8 cellular contexts compared by ENCODE assay signal in genomic region chr3:197626404-197627159, GRCh38.
DNase-seq lines count a peak whose midpoint lies in the region; ATAC-seq and TF ChIP-seq lines count a peak whose summit lies in the region.
"Not testable (repeated sequence)": the region's sequence is repeated elsewhere in the genome, so short reads cannot be mapped to it uniquely, and the experiment has no call there.

No MANE protein-coding gene starts in this region.

- ATAC-seq in upper lobe of right lung, result peak; percentile 54

- not testable (repeated sequence) for H4K20me1 ChIP-seq in Loucy (ENCODE audit: insufficient read depth, low read length, poor library complexity, severe bottlenecking)

- DNase-seq in GM12864 (ENCODE audit: low read depth); HFF-Myc (ENCODE audit: extremely low read depth, low read depth); activated T-cell treated with anti-CD3 and anti-CD28 coated beads, Interleukin-2, amount 50 U/mL, for 24 hours; upper lobe of right lung: not testable (repeated sequence)

- peak overlapping the region; percentile 85 for H3K27ac Mint-ChIP-seq in activated T-cell treated with anti-CD3 and anti-CD28 coated beads, Interleukin-2, amount 50 U/mL, for 24 hours

- not testable (repeated sequence) for H3K4me1 ChIP-seq in Loucy (ENCODE audit: insufficient read depth, low read length, poor library complexity, severe bottlenecking); ectodermal cell (ENCODE audit: control insufficient read depth, insufficient read depth, low read length); neutrophil (ENCODE audit: control insufficient read depth in 1 of 2, insufficient read depth in 1 of 2, low read depth in 1 of 2, low read length in 1 of 2); upper lobe of right lung

- intact Hi-C loops in upper lobe of right lung (cut with DNase I), result not testable (repeated sequence)

- not testable (repeated sequence) for H3K9me2 ChIP-seq in Loucy (replicated peaks; ENCODE audit: low read depth, low read length)

- H3K9me3 Mint-ChIP-seq in activated T-cell treated with anti-CD3 and anti-CD28 coated beads, Interleukin-2, amount 50 U/mL, for 24 hours, result not testable (repeated sequence)

- H3K4me3 ChIP-seq in GM12864 (ENCODE audit: low read depth, low read length) (peak overlapping the region; percentile 61), HFF-Myc (replicated peaks; ENCODE audit: low read depth, low read length) (peak overlapping the region; percentile 53), Loucy (ENCODE audit: low read length, poor library complexity, severe bottlenecking) (peak overlapping the region; percentile 32), ectodermal cell (ENCODE audit: insufficient read depth, low read depth, low read length) (peak overlapping the region; percentile 56), iPS-18c (ENCODE audit: insufficient read depth, low read depth, low read length) (peak overlapping the region; percentile 34; the same call in 1 of the 2 replicates), neutrophil (ENCODE audit: low read depth in 1 of 2, low read length in 1 of 2) (peak overlapping the region; percentile 40 to 82), upper lobe of right lung (peak overlapping the region; percentile 45)

- not testable (repeated sequence) for TF ChIP-seq CTCF in GM12864 (IDR thresholded peaks at IDR 0.05; ENCODE audit: low read depth, low read length, missing control alignments); HFF-Myc (IDR thresholded peaks at IDR 0.05; ENCODE audit: low read depth, low read length, missing control alignments); Loucy (conservative IDR thresholded peaks at IDR 0.05; ENCODE audit: low read length); neutrophil (IDR thresholded peaks at IDR 0.05); upper lobe of right lung (IDR thresholded peaks at IDR 0.05)

- not testable (repeated sequence) for H3K4me1 Mint-ChIP-seq in activated T-cell treated with anti-CD3 and anti-CD28 coated beads, Interleukin-2, amount 50 U/mL, for 24 hours (ENCODE audit: low read depth)

- not testable (repeated sequence) for H3K27me3 Mint-ChIP-seq in activated T-cell treated with anti-CD3 and anti-CD28 coated beads, Interleukin-2, amount 50 U/mL, for 24 hours

- 0 to 1% methylated on average over 4 of the region's 18 CpGs for WGBS in ectodermal cell, 2 experiments

- H3K27me3 ChIP-seq in Loucy (ENCODE audit: insufficient read depth, low read length, poor library complexity, severe bottlenecking); ectodermal cell (ENCODE audit: control insufficient read depth, insufficient read depth, low read length, poor library complexity, severe bottlenecking); neutrophil; upper lobe of right lung: not testable (repeated sequence)

- H3K36me3 Mint-ChIP-seq in activated T-cell treated with anti-CD3 and anti-CD28 coated beads, Interleukin-2, amount 50 U/mL, for 24 hours (ENCODE audit: low read depth), result not testable (repeated sequence)

- not testable (repeated sequence) for H3K36me3 ChIP-seq in Loucy (ENCODE audit: insufficient read depth, low read length); ectodermal cell (ENCODE audit: control insufficient read depth, insufficient read depth, low read length); neutrophil; upper lobe of right lung

- not testable (repeated sequence) for H3K4me2 ChIP-seq in Loucy (ENCODE audit: low read depth, low read length, poor library complexity, severe bottlenecking)

- not testable (repeated sequence) for H3K9me3 ChIP-seq in Loucy (ENCODE audit: insufficient read depth, low read depth, low read length); ectodermal cell (ENCODE audit: control insufficient read depth, low read length); iPS-18c (ENCODE audit: control insufficient read depth, insufficient read depth, low read length); neutrophil; upper lobe of right lung

- peak overlapping the region; percentile 83 for H3K4me3 Mint-ChIP-seq in activated T-cell treated with anti-CD3 and anti-CD28 coated beads, Interleukin-2, amount 50 U/mL, for 24 hours

- H3K9ac ChIP-seq in Loucy (ENCODE audit: low read depth, low read length, poor library complexity, severe bottlenecking), result not testable (repeated sequence)

- not testable (repeated sequence) for H3F3A ChIP-seq in Loucy (ENCODE audit: low read depth)

- not testable (repeated sequence) for H2AFZ ChIP-seq in Loucy (ENCODE audit: low read length)

- H3K27ac ChIP-seq in ectodermal cell (ENCODE audit: insufficient read depth, low read depth, low read length, poor library complexity, severe bottlenecking); neutrophil; upper lobe of right lung: not testable (repeated sequence)

- not testable (repeated sequence) for H3K79me2 ChIP-seq in Loucy (ENCODE audit: insufficient read depth, low read length)
